31 cellular contexts compared by ENCODE assay signal in genomic region chr2:235396071-235396846, GRCh38.
"Had no signal": no experiment of that assay in that cellular context is flagged by ENCODE, and none has a peak within 500 bp of the region (broad histone marks: within the 10 kb centered on the region; RNA-seq: fewer than 3 reads in every experiment).

No MANE protein-coding gene starts in this region.

- H3K4me3 ChIP-seq: hepatocyte, left lung, lower lobe of right lung, pancreas, prostate gland, skin epidermis, suprapubic skin, thoracic aorta, tibial artery, upper lobe of right lung had no signal

- ATAC-seq: left cardiac atrium; left lung; lower lobe of right lung; naive thymus-derived CD8-positive, alpha-beta T cell; pancreas; right cardiac atrium; sciatic nerve; stimulated activated effector memory CD8-positive, alpha-beta T cell treated with anti-CD3 and anti-CD28 coated beads, Interleukin-12 subunit alpha, Interleukin-12 subunit beta, amount 100 ng/mL, for 72 hours; upper lobe of right lung had no signal

- H3K4me1 ChIP-seq: left lung, lower lobe of right lung, pancreas, prostate gland, suprapubic skin, tibial artery, upper lobe of right lung had no signal

- H3K36me3 Mint-ChIP-seq: stimulated activated effector memory CD8-positive, alpha-beta T cell treated with anti-CD3 and anti-CD28 coated beads, Interleukin-12 subunit alpha, Interleukin-12 subunit beta, amount 100 ng/mL, for 72 hours had no signal

- H3K27ac Mint-ChIP-seq: naive thymus-derived CD8-positive, alpha-beta T cell; nephron; stimulated activated effector memory CD8-positive, alpha-beta T cell treated with anti-CD3 and anti-CD28 coated beads, Interleukin-12 subunit alpha, Interleukin-12 subunit beta, amount 100 ng/mL, for 72 hours; stimulated activated naive CD8-positive, alpha-beta T cell treated with anti-CD3 and anti-CD28 coated beads, Interleukin-15, Interleukin-2, amounts not matched to agents 100 ng/mL and 50 ng/mL, for 24 hours had no signal

- H2AFZ ChIP-seq: hepatocyte had no signal

- H3K36me3 ChIP-seq: left lung, lower lobe of right lung, pancreas, prostate gland, suprapubic skin, thoracic aorta, tibial artery, upper lobe of right lung had no signal

- H3K9me3 ChIP-seq: left lung, lower lobe of right lung, pancreas, prostate gland, suprapubic skin, thoracic aorta, tibial artery, upper lobe of right lung had no signal

- H3K4me1 Mint-ChIP-seq: naive thymus-derived CD8-positive, alpha-beta T cell had no signal

- DNase-seq: kidney glomerular epithelial cell; left cardiac atrium; left lung; lower lobe of right lung; mammary epithelial cell; mesenchymal stem cell; naive thymus-derived CD8-positive, alpha-beta T cell; pancreas; posterior cingulate gyrus; retina; right cardiac atrium; stimulated activated CD4-positive, alpha-beta T cell treated with anti-CD3 and anti-CD28 coated beads, Interleukin-12 subunit alpha, Interleukin-12 subunit beta, amount 100 ng/mL, for 4 hours; stimulated activated CD4-positive, alpha-beta T cell treated with anti-CD3 and anti-CD28 coated beads, Interleukin-15, amount 100 ng/mL, for 24 hours; stimulated activated CD4-positive, alpha-beta T cell treated with anti-CD3 and anti-CD28 coated beads, Interleukin-2, amount 100 ng/mL, for 24 hours; stimulated activated CD4-positive, alpha-beta T cell treated with anti-CD3 and anti-CD28 coated beads, Interleukin-4, amount 100 ng/mL, for 1 hour; stimulated activated naive CD4-positive, alpha-beta T cell; tibial artery; trophoblast cell; upper lobe of right lung had no signal

- H3K4me2 ChIP-seq: hepatocyte had no signal

- FAIRE-seq: keratinocyte, pancreas, urothelium cell line had no signal

- H3K79me2 ChIP-seq: hepatocyte had no signal

- H3K27ac ChIP-seq: hepatocyte, left lung, lower lobe of right lung, pancreas, prostate gland, skin epidermis, suprapubic skin, thoracic aorta, tibial artery, upper lobe of right lung had no signal

- H3K27me3 ChIP-seq: hepatocyte, left lung, pancreas, upper lobe of right lung had no signal

- H3K4me3 Mint-ChIP-seq: naive thymus-derived CD8-positive, alpha-beta T cell; nephron; neural crest cell; stimulated activated effector memory CD8-positive, alpha-beta T cell treated with anti-CD3 and anti-CD28 coated beads, Interleukin-12 subunit alpha, Interleukin-12 subunit beta, amount 100 ng/mL, for 72 hours; stimulated activated naive CD8-positive, alpha-beta T cell treated with anti-CD3 and anti-CD28 coated beads, Interleukin-15, Interleukin-2, amounts not matched to agents 100 ng/mL and 50 ng/mL, for 24 hours had no signal

- H3K9me3 Mint-ChIP-seq: stimulated activated effector memory CD8-positive, alpha-beta T cell treated with anti-CD3 and anti-CD28 coated beads, Interleukin-12 subunit alpha, Interleukin-12 subunit beta, amount 100 ng/mL, for 72 hours; stimulated activated naive CD8-positive, alpha-beta T cell treated with anti-CD3 and anti-CD28 coated beads, Interleukin-15, Interleukin-2, amounts not matched to agents 100 ng/mL and 50 ng/mL, for 24 hours had no signal
